In the genomic region with DNA sequence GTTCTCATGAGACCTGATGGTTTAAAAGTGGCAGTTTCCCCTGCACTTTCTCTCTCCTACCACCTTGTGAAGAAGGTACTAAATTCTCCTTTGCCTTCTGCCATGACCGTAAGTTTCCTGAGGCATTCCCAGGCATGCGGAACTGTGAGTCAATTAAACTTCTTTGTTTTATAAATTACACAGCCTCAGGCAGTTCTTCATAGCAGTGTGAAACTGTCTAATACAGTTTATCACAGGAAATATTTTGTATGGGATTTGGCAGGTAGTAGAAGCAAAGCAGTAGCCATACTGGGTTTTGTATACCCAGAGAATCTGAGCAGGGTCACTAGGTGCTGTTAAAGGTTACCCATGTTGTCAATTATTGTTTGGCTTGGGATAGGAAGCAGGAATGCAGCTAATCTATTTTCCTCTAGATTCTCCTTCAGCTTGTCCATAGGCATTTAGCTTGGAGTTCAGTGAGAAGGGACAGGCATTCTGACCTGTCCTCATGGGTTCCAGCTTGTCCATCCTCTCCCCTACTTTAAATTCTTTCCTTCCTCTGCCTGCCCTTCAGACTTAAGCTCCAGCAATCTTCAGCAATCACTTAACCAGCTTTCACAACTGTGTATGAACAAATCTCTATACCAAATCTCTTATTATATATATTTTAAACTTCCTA, we compare ENCODE assay signal across 1 cellular context.
TF ChIP-seq lines count a peak whose summit lies in the region.

No MANE protein-coding gene starts in this region.

TF ChIP-seq in GM23338, 12 proteins besides CTCF, POLR2A, EP300 and RAD21 (continued from another document):
- TF ChIP-seq, protein P1, sequence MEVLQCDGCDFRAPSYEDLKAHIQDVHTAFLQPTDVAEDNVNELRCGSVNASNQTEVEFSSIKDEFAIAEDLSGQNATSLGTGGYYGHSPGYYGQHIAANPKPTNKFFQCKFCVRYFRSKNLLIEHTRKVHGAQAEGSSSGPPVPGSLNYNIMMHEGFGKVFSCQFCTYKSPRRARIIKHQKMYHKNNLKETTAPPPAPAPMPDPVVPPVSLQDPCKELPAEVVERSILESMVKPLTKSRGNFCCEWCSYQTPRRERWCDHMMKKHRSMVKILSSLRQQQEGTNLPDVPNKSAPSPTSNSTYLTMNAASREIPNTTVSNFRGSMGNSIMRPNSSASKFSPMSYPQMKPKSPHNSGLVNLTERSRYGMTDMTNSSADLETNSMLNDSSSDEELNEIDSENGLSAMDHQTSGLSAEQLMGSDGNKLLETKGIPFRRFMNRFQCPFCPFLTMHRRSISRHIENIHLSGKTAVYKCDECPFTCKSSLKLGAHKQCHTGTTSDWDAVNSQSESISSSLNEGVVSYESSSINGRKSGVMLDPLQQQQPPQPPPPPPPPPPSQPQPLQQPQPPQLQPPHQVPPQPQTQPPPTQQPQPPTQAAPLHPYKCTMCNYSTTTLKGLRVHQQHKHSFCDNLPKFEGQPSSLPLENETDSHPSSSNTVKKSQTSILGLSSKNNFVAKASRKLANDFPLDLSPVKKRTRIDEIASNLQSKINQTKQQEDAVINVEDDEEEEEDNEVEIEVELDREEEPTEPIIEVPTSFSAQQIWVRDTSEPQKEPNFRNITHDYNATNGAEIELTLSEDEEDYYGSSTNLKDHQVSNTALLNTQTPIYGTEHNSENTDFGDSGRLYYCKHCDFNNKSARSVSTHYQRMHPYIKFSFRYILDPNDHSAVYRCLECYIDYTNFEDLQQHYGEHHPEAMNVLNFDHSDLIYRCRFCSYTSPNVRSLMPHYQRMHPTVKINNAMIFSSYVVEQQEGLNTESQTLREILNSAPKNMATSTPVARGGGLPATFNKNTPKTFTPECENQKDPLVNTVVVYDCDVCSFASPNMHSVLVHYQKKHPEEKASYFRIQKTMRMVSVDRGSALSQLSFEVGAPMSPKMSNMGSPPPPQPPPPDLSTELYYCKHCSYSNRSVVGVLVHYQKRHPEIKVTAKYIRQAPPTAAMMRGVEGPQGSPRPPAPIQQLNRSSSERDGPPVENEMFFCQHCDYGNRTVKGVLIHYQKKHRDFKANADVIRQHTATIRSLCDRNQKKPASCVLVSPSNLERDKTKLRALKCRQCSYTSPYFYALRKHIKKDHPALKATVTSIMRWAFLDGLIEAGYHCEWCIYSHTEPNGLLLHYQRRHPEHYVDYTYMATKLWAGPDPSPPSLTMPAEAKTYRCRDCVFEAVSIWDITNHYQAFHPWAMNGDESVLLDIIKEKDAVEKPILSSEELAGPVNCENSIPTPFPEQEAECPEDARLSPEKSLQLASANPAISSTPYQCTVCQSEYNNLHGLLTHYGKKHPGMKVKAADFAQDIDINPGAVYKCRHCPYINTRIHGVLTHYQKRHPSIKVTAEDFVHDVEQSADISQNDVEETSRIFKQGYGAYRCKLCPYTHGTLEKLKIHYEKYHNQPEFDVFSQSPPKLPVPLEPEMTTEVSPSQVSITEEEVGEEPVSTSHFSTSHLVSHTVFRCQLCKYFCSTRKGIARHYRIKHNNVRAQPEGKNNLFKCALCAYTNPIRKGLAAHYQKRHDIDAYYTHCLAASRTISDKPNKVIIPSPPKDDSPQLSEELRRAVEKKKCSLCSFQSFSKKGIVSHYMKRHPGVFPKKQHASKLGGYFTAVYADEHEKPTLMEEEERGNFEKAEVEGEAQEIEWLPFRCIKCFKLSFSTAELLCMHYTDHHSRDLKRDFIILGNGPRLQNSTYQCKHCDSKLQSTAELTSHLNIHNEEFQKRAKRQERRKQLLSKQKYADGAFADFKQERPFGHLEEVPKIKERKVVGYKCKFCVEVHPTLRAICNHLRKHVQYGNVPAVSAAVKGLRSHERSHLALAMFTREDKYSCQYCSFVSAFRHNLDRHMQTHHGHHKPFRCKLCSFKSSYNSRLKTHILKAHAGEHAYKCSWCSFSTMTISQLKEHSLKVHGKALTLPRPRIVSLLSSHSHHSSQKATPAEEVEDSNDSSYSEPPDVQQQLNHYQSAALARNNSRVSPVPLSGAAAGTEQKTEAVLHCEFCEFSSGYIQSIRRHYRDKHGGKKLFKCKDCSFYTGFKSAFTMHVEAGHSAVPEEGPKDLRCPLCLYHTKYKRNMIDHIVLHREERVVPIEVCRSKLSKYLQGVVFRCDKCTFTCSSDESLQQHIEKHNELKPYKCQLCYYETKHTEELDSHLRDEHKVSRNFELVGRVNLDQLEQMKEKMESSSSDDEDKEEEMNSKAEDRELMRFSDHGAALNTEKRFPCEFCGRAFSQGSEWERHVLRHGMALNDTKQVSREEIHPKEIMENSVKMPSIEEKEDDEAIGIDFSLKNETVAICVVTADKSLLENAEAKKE (CRISPR knock-in tag; IDR thresholded peaks at IDR 0.05), result no peak
- TF ChIP-seq NANOG (IDR thresholded peaks at IDR 0.05; ENCODE audit: borderline replicate concordance) (no peak), STAT1 (IDR thresholded peaks at IDR 0.05; ENCODE audit: unreplicated experiment) (no peak), ZNF331 (CRISPR knock-in tag; IDR thresholded peaks at IDR 0.05; ENCODE audit: low read depth) (no peak), EZH2phosphoT487 (IDR thresholded peaks at IDR 0.05; ENCODE audit: unreplicated experiment) (no peak), CREB1 (CRISPR knock-in tag; IDR thresholded peaks at IDR 0.05; ENCODE audit: low read depth) (no peak), POLR2AphosphoS5 (IDR thresholded peaks at IDR 0.05; ENCODE audit: low read depth) (no peak), EZH2 (IDR thresholded peaks at IDR 0.05; ENCODE audit: low read depth, unreplicated experiment) (no peak)
- TF ChIP-seq, protein P2, sequence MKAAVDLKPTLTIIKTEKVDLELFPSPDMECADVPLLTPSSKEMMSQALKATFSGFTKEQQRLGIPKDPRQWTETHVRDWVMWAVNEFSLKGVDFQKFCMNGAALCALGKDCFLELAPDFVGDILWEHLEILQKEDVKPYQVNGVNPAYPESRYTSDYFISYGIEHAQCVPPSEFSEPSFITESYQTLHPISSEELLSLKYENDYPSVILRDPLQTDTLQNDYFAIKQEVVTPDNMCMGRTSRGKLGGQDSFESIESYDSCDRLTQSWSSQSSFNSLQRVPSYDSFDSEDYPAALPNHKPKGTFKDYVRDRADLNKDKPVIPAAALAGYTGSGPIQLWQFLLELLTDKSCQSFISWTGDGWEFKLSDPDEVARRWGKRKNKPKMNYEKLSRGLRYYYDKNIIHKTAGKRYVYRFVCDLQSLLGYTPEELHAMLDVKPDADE (IDR thresholded peaks at IDR 0.05), result no peak
